In genomic region chr16:1175566-1176279, GRCh38 we compare ENCODE assay signal across 26 cellular contexts. TPM values are rescaled to one million over a fixed set of nuclear protein-coding genes. Genes with fewer than 3 reads are reported as not detected.
A peak's percentile ranks its signal among the peaks of the same experiment; 100 is the strongest.
DNase-seq lines count a peak whose midpoint lies in the region; ATAC-seq and FAIRE-seq lines count a peak whose summit lies in the region.
"Had no signal": no experiment of that assay in that cellular context is flagged by ENCODE, and none has a peak within 500 bp of the region (broad histone marks: within the 10 kb centered on the region; RNA-seq: fewer than 3 reads in every experiment).

No MANE protein-coding gene starts in this region.

- peak overlapping the region; percentile 98 for H3K27ac ChIP-seq in rectal smooth muscle tissue (ENCODE audit: low read depth, low read length)
- H3K27ac ChIP-seq: SJSA1 had no signal

- no peaks in the 10 kb centered on the region for H3K36me3 ChIP-seq in rectal smooth muscle tissue (ENCODE audit: control insufficient read depth, insufficient read depth, low read length)
- H3K36me3 ChIP-seq: adrenal gland, SJSA1 had no signal

- no peak for ATAC-seq in GM19395 (IDR thresholded peaks at IDR 0.05; ENCODE audit: unreplicated experiment)
- ATAC-seq: activated T-cell treated with anti-CD3 and anti-CD28 coated beads, Interleukin-2, amount 50 U/mL, for 4 hours; T-helper 17 cell had no signal

- DNase-seq in Daoy (ENCODE audit: low read depth) (peak; percentile 43), RCC 7860 (ENCODE audit: low spot score) (peak; percentile 16), fibroblast of peridontal ligament (ENCODE audit: extremely low read depth) (peak; percentile 5), MV-4-11 (lab: John Stamatoyannopoulos, UW) (no peak), hypothalamus (lab: John Stamatoyannopoulos, UW) (no peak)
- DNase-seq: activated CD4-positive, alpha-beta T cell treated with anti-CD3 and anti-CD28 coated beads for 4 hours; activated naive CD4-positive, alpha-beta T cell; activated T-cell treated with anti-CD3 and anti-CD28 coated beads, Interleukin-2, amount 50 U/mL, for 4 hours; cortex of kidney; KG1; NCI-H2171; NCI-H524; stimulated activated CD4-positive, alpha-beta T cell treated with anti-CD3 and anti-CD28 coated beads, Interleukin-2, amount 100 ng/mL, for 24 hours; substantia nigra; T-helper 17 cell had no signal

- H3K4me3 ChIP-seq in rectal smooth muscle tissue (ENCODE audit: low read length), result no peak overlapping the region
- H3K4me3 ChIP-seq: adrenal gland, SJSA1, smooth muscle cell had no signal

- no peak for FAIRE-seq in RCC 7860 (lab: Jason Lieb, UNC)
- FAIRE-seq: bronchial epithelial cell, D721Med had no signal

- no peaks in the 10 kb centered on the region for H3K27me3 ChIP-seq in rectal smooth muscle tissue (ENCODE audit: control insufficient read depth, insufficient read depth, low read length)
- H3K27me3 ChIP-seq: adrenal gland had no signal

- no peak overlapping the region for H3K9ac ChIP-seq in rectal smooth muscle tissue (ENCODE audit: low read length)

- H3K4me1 ChIP-seq in rectal smooth muscle tissue (ENCODE audit: control insufficient read depth, insufficient read depth, low read length), result peaks cover 36% of the 10 kb centered on the region

RNA-seq across cellular contexts. Expression of gene CACNA1H, which starts 22.8 kb away (rescaled TPM):
- total RNA-seq in Daoy (2014; rRNA removed; shearing (Covaris generic)), result 0.06 and 0.80 TPM in 2 replicates
- total RNA-seq: bronchial epithelial cell, SJSA1 had no signal

RNA-seq across cellular contexts. Expression of gene TPSG1, which starts 49.3 kb away (rescaled TPM):
- 0.23 TPM in 1 of 2 replicates, not detected in the other for total RNA-seq in Daoy (2014; rRNA removed; shearing (Covaris generic))
- total RNA-seq: activated CD8-positive, alpha-beta memory T cell treated with anti-CD3 and anti-CD28 coated beads for 36 hours; activated T-cell treated with anti-CD3 and anti-CD28 coated beads, Interleukin-2, amount 50 U/mL, for 4 hours; bronchial epithelial cell; myocyte; pulmonary artery endothelial cell; SJSA1; smooth muscle cell; T-helper 17 cell had no signal

RNA-seq across cellular contexts. Expression of gene TPSB2, which starts 54.3 kb away (rescaled TPM):
- total RNA-seq in Daoy (2014; rRNA removed; shearing (Covaris generic)), result not detected in 2 replicates
- total RNA-seq: activated CD8-positive, alpha-beta memory T cell treated with anti-CD3 and anti-CD28 coated beads for 36 hours; bronchial epithelial cell; HT-29; myocyte; pulmonary artery endothelial cell; SJSA1; smooth muscle cell; T-helper 17 cell had no signal

Comparison
In these comparisons a context has a peak if more than half of its experiments do, and no peak if none do; other contexts are left out.
1. DNase-seq: peak in Daoy (single experiment), RCC 7860 (single experiment) and fibroblast of peridontal ligament (single experiment); none in MV-4-11 (single experiment) and hypothalamus (0 of 51).